Comparison of ENCODE assay signal across 1 cellular context in genomic region chr18:13688191-13689136, GRCh38.
TF ChIP-seq lines count a peak whose summit lies in the region.

No MANE protein-coding gene starts in this region.

TF ChIP-seq in K562, 482 proteins besides CTCF, POLR2A, EP300 and RAD21:
- no peak for TF ChIP-seq BHLHE40 (IDR thresholded peaks at IDR 0.05; ENCODE audit: low read length)
- TF ChIP-seq SAP30 (IDR thresholded peaks at IDR 0.05; ENCODE audit: borderline replicate concordance, insufficient read depth, low read depth, low read length, poor library complexity, severe bottlenecking): no peak
- TF ChIP-seq GATAD2B (IDR thresholded peaks at IDR 0.05; ENCODE audit: borderline replicate concordance): no peak
